In genomic region chr20:35947489-35947888, GRCh38 we compare ENCODE assay signal across 8 cellular contexts. TPM values are rescaled to one million over a fixed set of nuclear protein-coding genes. Genes with fewer than 3 reads are reported as not detected.
DNase-seq lines count a peak whose midpoint lies in the region; ATAC-seq and TF ChIP-seq lines count a peak whose summit lies in the region.

No MANE protein-coding gene starts in this region.

- H3K4me3 ChIP-seq in MM.1S (ENCODE audit: low read length) (no peak overlapping the region), gastroesophageal sphincter (no peak overlapping the region)

- no peak overlapping the region for H2AFZ ChIP-seq in MM.1S (ENCODE audit: low read length)

- ATAC-seq in activated T-cell treated with anti-CD3 and anti-CD28 coated beads, Interleukin-2, amount 50 U/mL, for 72 hours (replicated peaks in 1 of 2), result peak; percentile 51 to 52
- ATAC-seq in gastroesophageal sphincter, result no peak

- no peaks in the 10 kb centered on the region for H3K9me3 Mint-ChIP-seq in activated T-cell treated with anti-CD3 and anti-CD28 coated beads, Interleukin-2, amount 50 U/mL, for 72 hours

- H3K4me1 ChIP-seq in MM.1S (ENCODE audit: low read length), result peaks cover 24% of the 10 kb centered on the region
- H3K4me1 ChIP-seq in gastroesophageal sphincter, result peaks cover 0 to 25% (median 7%) of the 10 kb centered on the region in 3 donors

- H3K9me2 ChIP-seq in MM.1S (replicated peaks; ENCODE audit: insufficient read depth, low read length), result no peaks in the 10 kb centered on the region

- H3K27me3 ChIP-seq in MM.1S (replicated peaks; ENCODE audit: insufficient read depth, low read length), result no peaks in the 10 kb centered on the region
- no peaks in the 10 kb centered on the region for H3K27me3 ChIP-seq in gastroesophageal sphincter

- TF ChIP-seq POLR2A in gastroesophageal sphincter (IDR thresholded peaks at IDR 0.05), result no peak

- H3K4me3 Mint-ChIP-seq in activated T-cell treated with anti-CD3 and anti-CD28 coated beads, Interleukin-2, amount 50 U/mL, for 72 hours, result no peak overlapping the region

- H3K36me3 Mint-ChIP-seq in activated T-cell treated with anti-CD3 and anti-CD28 coated beads, Interleukin-2, amount 50 U/mL, for 72 hours (ENCODE audit: insufficient read depth in 2 of 2), result peaks cover 2 to 9% of the 10 kb centered on the region in 2 donors

- H3K36me3 ChIP-seq in MM.1S (replicated peaks; ENCODE audit: insufficient read depth, low read length) (no peaks in the 10 kb centered on the region), gastroesophageal sphincter (peaks cover 0 to 51% of the 10 kb centered on the region in 2 donors)

- peak; percentile 32 for DNase-seq in SIG-M5 treated with dmso at 0.1 percent for 504 hours (lab: John Stamatoyannopoulos, UW; ENCODE audit: unreplicated experiment)
- no peak for DNase-seq in SIG-M5 (lab: John Stamatoyannopoulos, UW)
- DNase-seq in MM.1S, result peak; percentile 22
- DNase-seq in activated T-cell treated with anti-CD3 and anti-CD28 coated beads, Interleukin-2, amount 50 U/mL, for 72 hours, result peak; percentile 31 to 39
- DNase-seq in lung microvascular endothelial cell (ENCODE audit: low read depth in 2 of 2), result peak; percentile 24 to 37
- DNase-seq in epidermal melanocyte (ENCODE audit: insufficient read length, low spot score), result no peak
- DNase-seq in SKM-1 treated with dmso at 0.1 percent for 144 hours (lab: John Stamatoyannopoulos, UW; ENCODE audit: unreplicated experiment), result no peak

- no peaks in the 10 kb centered on the region for H3K9me3 ChIP-seq in MM.1S (replicated peaks; ENCODE audit: insufficient read depth, low read length)
- H3K9me3 ChIP-seq in gastroesophageal sphincter, result no peaks in the 10 kb centered on the region

- no peak overlapping the region for H3K27ac Mint-ChIP-seq in activated T-cell treated with anti-CD3 and anti-CD28 coated beads, Interleukin-2, amount 50 U/mL, for 72 hours

- 0 out of 2 replicates have a peak overlapping the region, but pooled peaks have one; percentile 4 for H3K4me2 ChIP-seq in MM.1S (ENCODE audit: low read depth, low read length)

- peaks cover 8% of the 10 kb centered on the region for H3K79me2 ChIP-seq in MM.1S (ENCODE audit: low read length)

- TF ChIP-seq CTCF in MM.1S (IDR thresholded peaks at IDR 0.05; ENCODE audit: low read length), result peak; percentile 58
- no peak for TF ChIP-seq CTCF in gastroesophageal sphincter (IDR thresholded peaks at IDR 0.05)

- no peak overlapping the region for H3K9ac ChIP-seq in MM.1S (ENCODE audit: low read length)

- H3K27me3 Mint-ChIP-seq in activated T-cell treated with anti-CD3 and anti-CD28 coated beads, Interleukin-2, amount 50 U/mL, for 72 hours (ENCODE audit: low read depth), result no peaks in the 10 kb centered on the region

- peak overlapping the region; percentile 1; the same call in 1 of the 2 replicates for H3K27ac ChIP-seq in MM.1S (ENCODE audit: low read length)
- peak overlapping the region in 2 of 4 donors; percentile 41 to 63 for H3K27ac ChIP-seq in gastroesophageal sphincter

- H3F3A ChIP-seq in MM.1S (ENCODE audit: insufficient read depth, low read length), result peaks cover 21% of the 10 kb centered on the region

- 48 to 63% methylated on average over 5 of the region's 9 CpGs for whole genome bisulfite sequencing in gastroesophageal sphincter (ENCODE audit: low coverage in 1 of 2), 2 donors

- TF ChIP-seq EP300 in gastroesophageal sphincter (IDR thresholded peaks at IDR 0.05), result no peak

- no peaks in the 10 kb centered on the region for H4K20me1 ChIP-seq in MM.1S (ENCODE audit: insufficient read depth, low read length)

- H3K4me1 Mint-ChIP-seq in activated T-cell treated with anti-CD3 and anti-CD28 coated beads, Interleukin-2, amount 50 U/mL, for 72 hours (ENCODE audit: low read depth), result peaks cover 10% of the 10 kb centered on the region

RNA-seq across cellular contexts. Expression of gene SCAND1, which starts 6.8 kb away (rescaled TPM):
- total RNA-seq in activated T-cell treated with anti-CD3 and anti-CD28 coated beads, Interleukin-2, amount 50 U/mL, for 72 hours, result 10 to 100 TPM; 31.7 to 38.2 TPM
- 79.8 and 88.7 TPM in 2 replicates for total RNA-seq in lung microvascular endothelial cell
- total RNA-seq in gastroesophageal sphincter, result 10 to 100 TPM; 47.9 to 95.2 (median 90.7) TPM

RNA-seq across cellular contexts. Expression of gene CNBD2, which starts 20.9 kb away (rescaled TPM):
- 10 to 100 TPM in 1 of 2 donors, 1 to 10 TPM in 1; 8.4 to 10.2 TPM for total RNA-seq in activated T-cell treated with anti-CD3 and anti-CD28 coated beads, Interleukin-2, amount 50 U/mL, for 72 hours
- total RNA-seq in lung microvascular endothelial cell (3.3 and 5.6 TPM in 2 replicates), gastroesophageal sphincter (1 to 10 TPM; 4.1 to 6.8 (median 5.7) TPM)

Comparison
In these comparisons a context has a peak if more than half of its experiments do, and no peak if none do; other contexts are left out.
1. DNase-seq: peak in SIG-M5 treated with dmso at 0.1 percent for 504 hours (single experiment), MM.1S (single experiment), activated T-cell treated with anti-CD3 and anti-CD28 coated beads, Interleukin-2, amount 50 U/mL, for 72 hours (2 of 2) and lung microvascular endothelial cell (2 of 2); none in SIG-M5 (single experiment), epidermal melanocyte (single experiment) and SKM-1 treated with dmso at 0.1 percent for 144 hours (single experiment).